In the genomic region with DNA sequence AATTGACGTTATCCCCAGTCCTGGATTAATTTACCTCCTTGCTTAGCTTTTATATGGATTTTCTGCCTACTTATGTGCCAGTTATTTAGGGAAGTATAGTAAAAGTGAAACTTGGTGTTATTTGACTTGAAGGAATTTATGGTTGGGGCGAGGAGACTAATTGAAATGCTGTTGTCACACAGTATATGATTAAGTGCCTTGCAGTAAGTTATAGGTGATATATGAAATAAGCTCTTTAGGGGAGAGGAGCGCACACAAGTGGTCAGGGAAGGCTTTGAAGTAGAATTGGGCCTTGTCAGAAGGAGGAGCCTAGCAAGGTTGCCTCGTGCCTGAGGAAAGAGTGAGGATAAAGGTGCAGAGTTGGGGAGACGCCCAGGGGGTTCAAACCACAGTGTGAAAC, we compare ENCODE assay signal across 1 cellular context.
TF ChIP-seq lines count a peak whose summit lies in the region.

No MANE protein-coding gene starts in this region.

TF ChIP-seq in GM12878, 131 proteins besides CTCF, POLR2A, EP300 and RAD21 (continued from another document):
- TF ChIP-seq ZBTB40 (IDR thresholded peaks at IDR 0.05; ENCODE audit: borderline replicate concordance) = no peak
- peak; percentile 39; the same call in 1 of the 2 replicates for TF ChIP-seq ATF7 (IDR thresholded peaks at IDR 0.05; ENCODE audit: low read depth)
- no peak for TF ChIP-seq ZBED1 (IDR thresholded peaks at IDR 0.05; ENCODE audit: borderline replicate concordance)
- no peak for TF ChIP-seq IRF4 (IDR thresholded peaks at IDR 0.05; ENCODE audit: low read depth, low read length)
- TF ChIP-seq WRNIP1 (IDR thresholded peaks at IDR 0.05; ENCODE audit: borderline replicate concordance, low read depth, low read length) = no peak
- TF ChIP-seq ATF2 (IDR thresholded peaks at IDR 0.05; ENCODE audit: low read length) = no peak
- no peak for TF ChIP-seq SIX5 (IDR thresholded peaks at IDR 0.05; ENCODE audit: low read depth, low read length, severe bottlenecking)
- no peak for TF ChIP-seq ESRRA (IDR thresholded peaks at IDR 0.05; ENCODE audit: low read length)
- TF ChIP-seq BCLAF1 (IDR thresholded peaks at IDR 0.05) = no peak
- no peak for TF ChIP-seq SPI1 (IDR thresholded peaks at IDR 0.05; ENCODE audit: borderline replicate concordance, insufficient read depth, low read depth, low read length)
- TF ChIP-seq POU2F2 (IDR thresholded peaks at IDR 0.05; ENCODE audit: borderline replicate concordance, low read depth, low read length) = no peak
- no peak for TF ChIP-seq TAF1 (IDR thresholded peaks at IDR 0.05; ENCODE audit: borderline replicate concordance, low read depth, low read length)
- TF ChIP-seq NBN (IDR thresholded peaks at IDR 0.05) = no peak
- TF ChIP-seq HDGF (IDR thresholded peaks at IDR 0.05) = no peak
- TF ChIP-seq ELK1 (IDR thresholded peaks at IDR 0.05; ENCODE audit: low read depth, low read length) = no peak
- TF ChIP-seq MYB (IDR thresholded peaks at IDR 0.05; ENCODE audit: borderline replicate concordance, low read depth, low read length) = no peak
- TF ChIP-seq IKZF2 (IDR thresholded peaks at IDR 0.05) = peak; percentile 83 to 84
- no peak for TF ChIP-seq RELA (IDR thresholded peaks at IDR 0.05; ENCODE audit: borderline replicate concordance, partially characterized antibody)
- TF ChIP-seq TCF3 (IDR thresholded peaks at IDR 0.05; ENCODE audit: borderline replicate concordance, insufficient read depth, low read depth, low read length) = no peak
- TF ChIP-seq EZH2 (IDR thresholded peaks at IDR 0.05; ENCODE audit: borderline replicate concordance, control insufficient read depth, low read depth, low read length) = no peak
- no peak for TF ChIP-seq PML (IDR thresholded peaks at IDR 0.05; ENCODE audit: low read length)
- TF ChIP-seq SUZ12 (IDR thresholded peaks at IDR 0.05; ENCODE audit: unreplicated experiment) = no peak
